8 cellular contexts compared by ENCODE assay signal in the genomic region with DNA sequence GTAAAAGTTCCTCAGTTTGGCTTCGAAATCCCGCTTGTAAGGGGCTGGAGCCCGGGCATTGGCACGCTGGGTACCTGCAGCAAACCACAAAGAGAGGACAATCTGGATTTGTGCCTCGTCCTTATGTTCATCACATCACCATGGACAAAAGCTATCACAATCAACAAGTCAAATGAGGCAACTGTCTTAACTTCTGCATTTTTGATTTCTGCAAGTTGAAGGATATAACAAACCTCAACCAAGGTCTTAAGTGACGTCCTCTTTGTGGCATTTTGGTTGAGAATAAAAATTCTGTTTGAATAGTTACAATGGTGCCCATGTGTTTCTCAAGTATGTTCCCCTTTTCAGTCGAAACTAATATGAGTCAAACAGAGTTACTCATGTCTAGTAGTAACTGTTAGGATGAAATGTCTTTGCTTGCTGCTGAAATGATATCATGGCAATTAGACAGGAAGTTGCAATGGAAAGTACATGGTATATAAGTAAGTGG.
DNase-seq lines count a peak whose midpoint lies in the region; ATAC-seq and TF ChIP-seq lines count a peak whose summit lies in the region.

No MANE protein-coding gene starts in this region.

- H3K9ac ChIP-seq in smooth muscle cell (ENCODE audit: low read depth): no peak overlapping the region

- H3K9me3 ChIP-seq in smooth muscle cell (replicated peaks; ENCODE audit: low read depth): no peaks in the 10 kb centered on the region
- H3K9me3 ChIP-seq in A673 (ENCODE audit: low read depth, low read length, poor library complexity, severe bottlenecking): no peaks in the 10 kb centered on the region

- H3K27ac Mint-ChIP-seq in central memory CD8-positive, alpha-beta T cell (ENCODE audit: low read depth): peak overlapping the region; percentile 88

- H4K20me1 ChIP-seq in smooth muscle cell (ENCODE audit: low read depth): no peaks in the 10 kb centered on the region

- H3K36me3 ChIP-seq in smooth muscle cell (ENCODE audit: low read depth) (no peaks in the 10 kb centered on the region), A673 (ENCODE audit: insufficient read depth, low read length, poor library complexity, severe bottlenecking) (no peaks in the 10 kb centered on the region)

- H3K4me1 Mint-ChIP-seq in central memory CD8-positive, alpha-beta T cell: peaks cover 60% of the 10 kb centered on the region

- H3K4me3 Mint-ChIP-seq in central memory CD8-positive, alpha-beta T cell: peak overlapping the region; percentile 70

- H3K27me3 ChIP-seq in smooth muscle cell (ENCODE audit: low read depth): no peaks in the 10 kb centered on the region
- no peaks in the 10 kb centered on the region for H3K27me3 ChIP-seq in A673 (replicated peaks; ENCODE audit: insufficient read depth, low read depth, low read length, poor library complexity)

- ATAC-seq in GM18511 (IDR thresholded peaks at IDR 0.05; ENCODE audit: unreplicated experiment) (peak; percentile 86), HG02571 (IDR thresholded peaks at IDR 0.05; ENCODE audit: unreplicated experiment) (peak; percentile 80)
- ATAC-seq in central memory CD8-positive, alpha-beta T cell (replicated peaks; ENCODE audit: extremely low read depth, poor library complexity, severe bottlenecking): peak; percentile 70

- H3F3A ChIP-seq in smooth muscle cell (ENCODE audit: low read depth): peaks cover 23% of the 10 kb centered on the region

- H3K4me2 ChIP-seq in smooth muscle cell: no peak overlapping the region

- no peaks in the 10 kb centered on the region for H3K79me2 ChIP-seq in smooth muscle cell (ENCODE audit: low read depth)

- peaks cover 9% of the 10 kb centered on the region for H3K36me3 Mint-ChIP-seq in central memory CD8-positive, alpha-beta T cell (ENCODE audit: insufficient read depth)

- H3K4me1 ChIP-seq in smooth muscle cell (ENCODE audit: low read depth) (peaks cover 23% of the 10 kb centered on the region), A673 (ENCODE audit: insufficient read depth, low read length, poor library complexity, severe bottlenecking) (peaks cover 14% of the 10 kb centered on the region)

- 78% methylated on average over 7 of the region's 7 CpGs for WGBS in smooth muscle cell (ENCODE audit: low lambda C conversion rate)

- intact Hi-C loops in A673 (cut with micrococcal nuclease; ENCODE audit: unreplicated experiment): no loop called here

- H3K27me3 Mint-ChIP-seq in central memory CD8-positive, alpha-beta T cell: no peaks in the 10 kb centered on the region

- H3K9me3 Mint-ChIP-seq in central memory CD8-positive, alpha-beta T cell: no peaks in the 10 kb centered on the region

- H3K4me3 ChIP-seq in smooth muscle cell (no peak overlapping the region), A673 (ENCODE audit: low read depth, low read length, poor library complexity, severe bottlenecking) (no peak overlapping the region)

- TF ChIP-seq CTCF in smooth muscle cell (IDR thresholded peaks at IDR 0.05; ENCODE audit: borderline replicate concordance, insufficient read depth, poor library complexity, severe bottlenecking) (no peak), A673 (conservative IDR thresholded peaks at IDR 0.05; ENCODE audit: low read depth, low read length) (no peak)

- no TSS peak for BruUV-seq in A673 (replicated peaks; lab: Mats Ljungman, UMichigan)

- H3K27ac ChIP-seq in smooth muscle cell (ENCODE audit: low read depth): peak overlapping the region; percentile 99
- H3K27ac ChIP-seq in A673 (ENCODE audit: low read depth, low read length, poor library complexity, severe bottlenecking): no peak overlapping the region

- POLR2A ChIA-PET in A673 (lab: Charles Lee; ENCODE audit: low non-redundant PET): no interaction called here

- DNase-seq in MV-4-11 (lab: John Stamatoyannopoulos, UW): peak; percentile 100
- no peak for DNase-seq in central memory CD8-positive, alpha-beta T cell (ENCODE audit: low spot score in 2 of 2)
- no peak for DNase-seq in smooth muscle cell (lab: John Stamatoyannopoulos, UW; ENCODE audit: unreplicated experiment)
- no peak for DNase-seq in A673 (ENCODE audit: low spot score)
- DNase-seq in DMS 273 (lab: John Stamatoyannopoulos, UW; ENCODE audit: unreplicated experiment): no peak
- DNase-seq in mucosa of gallbladder (ENCODE audit: low spot score): no peak

- H2AFZ ChIP-seq in smooth muscle cell (ENCODE audit: low read depth): no peak overlapping the region

- CTCF ChIA-PET in A673 (lab: Charles Lee): no interaction called here
